Comparison of ENCODE assay signal across 8 cellular contexts in genomic region chr9:91681461-91682305, GRCh38.
DNase-seq lines count a peak whose midpoint lies in the region; ATAC-seq lines count a peak whose summit lies in the region.

No MANE protein-coding gene starts in this region.

- peak; percentile 77 for ATAC-seq in GM21390 (IDR thresholded peaks at IDR 0.05; ENCODE audit: unreplicated experiment)
- no peak for ATAC-seq in HG03469 (IDR thresholded peaks at IDR 0.05; ENCODE audit: unreplicated experiment)

- intact Hi-C loops in activated CD4-positive, alpha-beta memory T cell treated with anti-CD3 and anti-CD28 coated beads for 36 hours (cut with micrococcal nuclease) = loop anchor here (1.0 to 10.0 kb wide), 3 partner anchors 247 to 766 kb away; no protein-coding TSS in a partner anchor

- no peaks in the 10 kb centered on the region for H3K9me3 Mint-ChIP-seq in activated CD4-positive, alpha-beta memory T cell treated with anti-CD3 and anti-CD28 coated beads for 36 hours

- DNase-seq in Ammon's horn (ENCODE audit: low spot score) (peak; percentile 84), NCI-H2107 treated with DMSO at 0.1 percent for 48 hours (lab: John Stamatoyannopoulos, UW; ENCODE audit: unreplicated experiment) (peak; percentile 13), lung microvascular endothelial cell (ENCODE audit: low read depth in 2 of 2) (peak; percentile 60 to 75)
- peak; percentile 82 for DNase-seq in activated CD4-positive, alpha-beta memory T cell treated with anti-CD3 and anti-CD28 coated beads for 36 hours
- peak; percentile 22 for DNase-seq in effector CD4-positive, alpha-beta T cell
- DNase-seq in stimulated activated CD8-positive, alpha-beta memory T cell treated with anti-CD3 and anti-CD28 coated beads, Interleukin-15, amount 100 ng/mL, for 48 hours (ENCODE audit: low read depth in 2 of 2) = peak; percentile 48 to 64

- CTCF ChIA-PET in activated CD4-positive, alpha-beta memory T cell treated with anti-CD3 and anti-CD28 coated beads for 36 hours (lab: Charles Lee) = interaction anchor here (1.3 to 3.4 kb wide), 2 partner anchors 648 to 766 kb away, joined by 3 to 23 read pairs; no protein-coding TSS in a partner anchor

- POLR2A ChIA-PET in activated CD4-positive, alpha-beta memory T cell treated with anti-CD3 and anti-CD28 coated beads for 36 hours (lab: Charles Lee) = no interaction called here

- H3K27me3 Mint-ChIP-seq in activated CD4-positive, alpha-beta memory T cell treated with anti-CD3 and anti-CD28 coated beads for 36 hours = peaks cover 30% of the 10 kb centered on the region

- no peaks in the 10 kb centered on the region for H3K36me3 Mint-ChIP-seq in activated CD4-positive, alpha-beta memory T cell treated with anti-CD3 and anti-CD28 coated beads for 36 hours

- H3K27ac Mint-ChIP-seq in activated CD4-positive, alpha-beta memory T cell treated with anti-CD3 and anti-CD28 coated beads for 36 hours = no peak overlapping the region

- peaks cover 5% of the 10 kb centered on the region for H3K4me1 Mint-ChIP-seq in activated CD4-positive, alpha-beta memory T cell treated with anti-CD3 and anti-CD28 coated beads for 36 hours (ENCODE audit: low read depth)

- no peak overlapping the region for H3K4me3 Mint-ChIP-seq in activated CD4-positive, alpha-beta memory T cell treated with anti-CD3 and anti-CD28 coated beads for 36 hours

Comparison
In these comparisons a context has a peak if more than half of its experiments do, and no peak if none do; other contexts are left out.
1. DNase-seq: peak in every context shown above with its lines; median percentile 84 in Ammon's horn; 82 in activated CD4-positive, alpha-beta memory T cell treated with anti-CD3 and anti-CD28 coated beads for 36 hours; 68 in lung microvascular endothelial cell; 56 in stimulated activated CD8-positive, alpha-beta memory T cell treated with anti-CD3 and anti-CD28 coated beads, Interleukin-15, amount 100 ng/mL, for 48 hours; 22 in effector CD4-positive, alpha-beta T cell; 13 in NCI-H2107 treated with DMSO at 0.1 percent for 48 hours.